In genomic region chr19:12546903-12547302, GRCh38 we compare ENCODE assay signal across 16 cellular contexts.
"Had no signal": no experiment of that assay in that cellular context is flagged by ENCODE, and none has a peak within 500 bp of the region (broad histone marks: within the 10 kb centered on the region; RNA-seq: fewer than 3 reads in every experiment).

No MANE protein-coding gene starts in this region.

- H3K27ac ChIP-seq: ascending aorta, neutrophil, thyroid gland, vagina had no signal

- FAIRE-seq: bronchial epithelial cell, frontal cortex, TTC549 had no signal

- DNase-seq: activated CD4-positive, alpha-beta T cell treated with anti-CD3 and anti-CD28 coated beads, Interleukin-2, amount 50 U/mL, for 1 hour; activated CD4-positive, CD25-positive, alpha-beta regulatory T cell; activated gamma-delta T cell; activated T-cell treated with anti-CD3 and anti-CD28 coated beads, Interleukin-2, amount 50 U/mL, for 48 hours; dermis blood vessel endothelial cell; head of caudate nucleus; stimulated activated CD4-positive, alpha-beta T cell treated with anti-CD3 and anti-CD28 coated beads, Interleukin-12 subunit alpha, Interleukin-12 subunit beta, amount 100 ng/mL, for 4 hours; stimulated activated CD4-positive, alpha-beta T cell treated with anti-CD3 and anti-CD28 coated beads, Interleukin-2, amount 100 ng/mL, for 24 hours; T-helper 2 cell; thyroid gland had no signal

- H3K27me3 ChIP-seq: ascending aorta, neutrophil, thyroid gland, vagina had no signal

- H3K36me3 ChIP-seq: thyroid gland had no signal

- H3K4me3 ChIP-seq: ascending aorta, thyroid gland, vagina had no signal

- H3K9me3 ChIP-seq: neutrophil, thyroid gland, vagina had no signal
